ENCODE assay signal across 19 cellular contexts in the genomic region with DNA sequence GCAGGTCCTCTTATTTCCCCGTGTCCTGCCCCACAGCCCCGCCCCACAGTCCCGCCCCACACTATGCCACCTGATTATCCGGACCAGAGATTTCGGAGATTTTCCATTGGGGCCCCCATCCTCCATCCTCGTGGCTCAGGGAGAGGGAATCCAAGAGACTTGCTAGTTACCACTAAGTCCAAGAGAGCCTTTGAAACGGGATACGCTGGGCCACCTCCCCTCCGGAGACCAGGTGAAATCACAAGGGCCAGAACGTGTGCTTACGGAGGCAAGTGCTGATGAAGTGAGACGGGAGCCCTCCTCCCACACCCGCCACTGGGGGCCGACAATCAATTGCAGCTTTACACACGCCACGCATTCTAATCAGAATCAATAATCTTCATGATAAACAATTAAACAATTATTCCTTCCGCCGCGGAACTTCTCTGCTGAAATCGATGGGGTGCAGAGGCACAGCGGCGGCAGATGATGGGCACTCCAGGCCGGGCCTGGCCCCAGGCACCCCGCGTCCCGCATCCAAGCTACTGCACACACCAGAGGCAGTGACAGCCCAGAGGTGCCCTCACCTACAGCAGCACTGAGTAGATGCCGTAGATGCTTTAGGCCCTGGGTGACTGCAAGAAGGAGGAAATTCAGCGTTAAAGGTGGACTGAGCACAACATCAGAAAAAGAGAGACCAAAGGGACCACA.
"Had no signal": no experiment of that assay in that cellular context is flagged by ENCODE, and none has a peak within 500 bp of the region (broad histone marks: within the 10 kb centered on the region; RNA-seq: fewer than 3 reads in every experiment).

No MANE protein-coding gene starts in this region.

- DNase-seq: activated CD4-positive, alpha-beta T cell treated with anti-CD3 and anti-CD28 coated beads for 36 hours; activated CD4-positive, alpha-beta T cell treated with anti-CD3 and anti-CD28 coated beads, Interleukin-2, amount 50 U/mL, for 4 hours; activated CD4-positive, CD25-positive, alpha-beta regulatory T cell; activated naive CD4-positive, alpha-beta T cell treated with Interleukin-2 at 50 U/mL for 16 hours; activated T-cell treated with anti-CD3 and anti-CD28 coated beads for 4 hours; activated T-cell treated with anti-CD3 and anti-CD28 coated beads, Interleukin-2, amount 50 U/mL, for 72 hours; anterior cingulate cortex; endodermal cell; left ventricle myocardium superior; retina; stimulated activated CD4-positive, alpha-beta T cell treated with anti-CD3 and anti-CD28 coated beads, Interleukin-12 subunit alpha, Interleukin-12 subunit beta, amount 100 ng/mL, for 4 hours; stimulated activated CD4-positive, alpha-beta T cell treated with anti-CD3 and anti-CD28 coated beads, Interleukin-4, amount 100 ng/mL, for 1 hour; trophoblast cell had no signal

- H3K4me3 ChIP-seq: pancreas, prostate gland, skin epidermis, thoracic aorta had no signal

- H3K27me3 ChIP-seq: pancreas had no signal

- H3K4me1 ChIP-seq: prostate gland had no signal

- ATAC-seq: activated CD4-positive, alpha-beta T cell treated with anti-CD3 and anti-CD28 coated beads for 36 hours; activated T-cell treated with anti-CD3 and anti-CD28 coated beads, Interleukin-2, amount 50 U/mL, for 72 hours; esophagus mucosa; left ventricle myocardium superior; pancreas; sciatic nerve had no signal

- H3K27ac ChIP-seq: pancreas, prostate gland, skin epidermis, thoracic aorta had no signal

- H3K36me3 ChIP-seq: pancreas, prostate gland, thoracic aorta had no signal

- H3K9me3 ChIP-seq: pancreas, prostate gland, thoracic aorta had no signal
